1 cellular context compared by ENCODE assay signal in genomic region chr19:41959056-41960053, GRCh38.
A peak's percentile ranks its signal among the peaks of the same experiment; 100 is the strongest.
TF ChIP-seq lines count a peak whose summit lies in the region.

Gene RABAC1 (minus strand): TSS chr19:41959321. CDS start chr19:41959292, 29 bp downstream.

TF ChIP-seq in K562, 482 proteins besides CTCF, POLR2A, EP300 and RAD21 (continued from another document and continues in another):
- TF ChIP-seq MLX (CRISPR knock-in tag; conservative IDR thresholded peaks at IDR 0.05) (no peak), HMGN3 (IDR thresholded peaks at IDR 0.05; ENCODE audit: borderline replicate concordance, extremely low read depth, insufficient read length, low read depth, low read length) (peak; percentile 42), ILF3 (IDR thresholded peaks at IDR 0.05; ENCODE audit: borderline replicate concordance) (no peak), KHSRP (IDR thresholded peaks at IDR 0.05) (no peak), ZNF280A (IDR thresholded peaks at IDR 0.05; ENCODE audit: low read depth, partially characterized antibody) (no peak), USF2 (CRISPR knock-in tag; IDR thresholded peaks at IDR 0.05) (no peak), GMEB1 (CRISPR knock-in tag; IDR thresholded peaks at IDR 0.05) (peak; percentile 97), TRIM24 (IDR thresholded peaks at IDR 0.05) (no peak), RFX7 (CRISPR knock-in tag; IDR thresholded peaks at IDR 0.05) (no peak), ZNF165 (CRISPR knock-in tag; IDR thresholded peaks at IDR 0.05; ENCODE audit: borderline replicate concordance) (no peak), ZNF280B (CRISPR knock-in tag; IDR thresholded peaks at IDR 0.05) (no peak), ZSCAN32 (CRISPR knock-in tag; IDR thresholded peaks at IDR 0.05) (no peak), RREB1 (CRISPR knock-in tag; IDR thresholded peaks at IDR 0.05) (no peak; the same call in 1 of the 2 replicates), ZNF398 (CRISPR knock-in tag; IDR thresholded peaks at IDR 0.05) (no peak), BMI1 (IDR thresholded peaks at IDR 0.05; ENCODE audit: low read length) (no peak), ZNF311 (CRISPR knock-in tag; IDR thresholded peaks at IDR 0.05) (no peak), FOXJ2 (tag; IDR thresholded peaks at IDR 0.05) (peak; percentile 72; the same call in 1 of the 2 replicates), GTF2F1 (IDR thresholded peaks at IDR 0.05; ENCODE audit: low read depth, low read length) (no peak), STAT5B (CRISPR knock-in tag; IDR thresholded peaks at IDR 0.05) (no peak), CBX3 (IDR thresholded peaks at IDR 0.05; ENCODE audit: borderline replicate concordance in 1 of 2, low read length in 2 of 2) (no peak), KDM2B (CRISPR knock-in tag; IDR thresholded peaks at IDR 0.05) (no peak), CHD7 (IDR thresholded peaks at IDR 0.05; ENCODE audit: low read depth, low read length) (no peak), HEY1 (CRISPR knock-in tag; IDR thresholded peaks at IDR 0.05; ENCODE audit: borderline replicate concordance) (no peak), C11orf30 (IDR thresholded peaks at IDR 0.05; ENCODE audit: low read depth) (0 out of 2 replicates have a peak, but pooled peaks have one; percentile 40), CBX1 (IDR thresholded peaks at IDR 0.05; ENCODE audit: low read depth) (no peak), ZNF316 (IDR thresholded peaks at IDR 0.05) (no peak)
